Comparison of ENCODE assay signal across 18 cellular contexts in genomic region chr2:9674931-9675330, GRCh38. TPM values are rescaled to one million over a fixed set of nuclear protein-coding genes. Genes with fewer than 3 reads are reported as not detected.
A peak's percentile ranks its signal among the peaks of the same experiment; 100 is the strongest.
DNase-seq lines count a peak whose midpoint lies in the region; ATAC-seq, FAIRE-seq and TF ChIP-seq lines count a peak whose summit lies in the region.
"Had no signal": no experiment of that assay in that cellular context is flagged by ENCODE, and none has a peak within 500 bp of the region (broad histone marks: within the 10 kb centered on the region; RNA-seq: fewer than 3 reads in every experiment).

No MANE protein-coding gene starts in this region.

- H3K36me3 ChIP-seq in mammary epithelial cell (ENCODE audit: insufficient read depth, low read length) (no peaks in the 10 kb centered on the region), neuron (ENCODE audit: insufficient read depth, low read length) (no peaks in the 10 kb centered on the region), pancreas (no peaks in the 10 kb centered on the region)
- H3K36me3 ChIP-seq in CD8-positive, alpha-beta memory T cell (ENCODE audit: insufficient read depth, low read length), result no peaks in the 10 kb centered on the region

- POLR2A ChIA-PET in AG04450 (lab: Yijun Ruan, JAX), result interaction anchor here (0.8 to 1.6 kb wide), 5 partner anchors 16 to 119 kb away, joined by 3 to 9 read pairs (median 5); partner anchors contain the start of gene YWHAQ
- POLR2A ChIA-PET in CD8-positive, alpha-beta memory T cell (lab: Charles Lee), result no interaction called here

- H3K27me3 ChIP-seq in AG04450 (ENCODE audit: control insufficient read depth, insufficient read depth, low read length) (no peaks in the 10 kb centered on the region), mammary epithelial cell (ENCODE audit: insufficient read depth, low read length) (no peaks in the 10 kb centered on the region), neuron (ENCODE audit: insufficient read depth, low read length) (no peaks in the 10 kb centered on the region), pancreas (no peaks in the 10 kb centered on the region)
- H3K27me3 ChIP-seq in CD8-positive, alpha-beta memory T cell (ENCODE audit: insufficient read depth, low read length, poor library complexity, severe bottlenecking), result no peaks in the 10 kb centered on the region
- H3K27me3 ChIP-seq: body of pancreas had no signal

- H3K9me3 ChIP-seq in AG04450 (ENCODE audit: control insufficient read depth, insufficient read depth, low read length) (no peaks in the 10 kb centered on the region; the same call in 1 of the 2 replicates), mammary epithelial cell (replicated peaks; ENCODE audit: insufficient read depth, low read length) (no peaks in the 10 kb centered on the region), neuron (ENCODE audit: low read length) (no peaks in the 10 kb centered on the region), pancreas (no peaks in the 10 kb centered on the region)
- H3K9me3 ChIP-seq in CD8-positive, alpha-beta memory T cell (ENCODE audit: low read length), result no peaks in the 10 kb centered on the region
- H3K9me3 ChIP-seq: body of pancreas had no signal

- no peak for ATAC-seq in HG02840 (IDR thresholded peaks at IDR 0.05; ENCODE audit: low FRiP score, unreplicated experiment)
- no peak for ATAC-seq in pancreas
- ATAC-seq: activated naive CD4-positive, alpha-beta T cell treated with anti-CD3 and anti-CD28 coated beads, Interleukin-2, amount 50 U/mL, for 72 hours; body of pancreas; natural killer cell treated with Interleukin-12 subunit alpha and Interleukin-12 subunit beta and Interleukin-15 and Interleukin-18, amount 100 ng/mL, for 72 hours had no signal

- peaks cover 0 to 3% (median 2%) of the 10 kb centered on the region in 3 donors for H3K4me1 Mint-ChIP-seq in CD8-positive, alpha-beta memory T cell
- H3K4me1 Mint-ChIP-seq: memory B cell had no signal

- no peaks in the 10 kb centered on the region for H3K79me2 ChIP-seq in mammary epithelial cell (ENCODE audit: insufficient read depth, low read length)

- CTCF ChIA-PET in AG04450 (lab: Charles Lee) (no interaction called here), mammary epithelial cell (lab: Charles Lee; ENCODE audit: low non-redundant PET) (no interaction called here)
- CTCF ChIA-PET in CD8-positive, alpha-beta memory T cell (lab: Charles Lee), result no interaction called here

- intact Hi-C loops in mammary epithelial cell (cut with micrococcal nuclease), result loop anchor here (2.0 kb wide), 1 partner anchor 46 kb away; no protein-coding TSS in a partner anchor
- intact Hi-C loops in pancreas (cut with DNase I), result no loop called here

- in situ Hi-C loops in mammary epithelial cell (cut with MboI; ENCODE audit: low sequenced_read_pairs in 2 of 2), result no loop called here

- BruUV-seq in mammary epithelial cell (replicated peaks; lab: Mats Ljungman, UMichigan), result no TSS peak

- H3K36me3 Mint-ChIP-seq in CD8-positive, alpha-beta memory T cell, result no peaks in the 10 kb centered on the region
- H3K36me3 Mint-ChIP-seq: activated naive CD4-positive, alpha-beta T cell treated with anti-CD3 and anti-CD28 coated beads, Interleukin-2, amount 50 U/mL, for 72 hours; memory B cell; natural killer cell treated with Interleukin-12 subunit alpha and Interleukin-12 subunit beta and Interleukin-15 and Interleukin-18, amount 100 ng/mL, for 72 hours had no signal

- peak overlapping the region; percentile 55 for H3K27ac ChIP-seq in AG04450 (ENCODE audit: low read depth, low read length)
- peak overlapping the region; percentile 71 for H3K27ac ChIP-seq in mammary epithelial cell (ENCODE audit: insufficient read depth, low read depth, low read length)
- H3K27ac ChIP-seq in CD8-positive, alpha-beta memory T cell (ENCODE audit: low read depth, low read length), result no peak overlapping the region
- no peak overlapping the region for H3K27ac ChIP-seq in pancreas
- H3K27ac ChIP-seq: body of pancreas, SK-N-MC had no signal

- H3K27me3 Mint-ChIP-seq in CD8-positive, alpha-beta memory T cell, result no peaks in the 10 kb centered on the region
- H3K27me3 Mint-ChIP-seq: CD4-positive, alpha-beta T cell had no signal

- H3K9ac ChIP-seq in mammary epithelial cell (ENCODE audit: insufficient read depth, low read length), result peak overlapping the region; percentile 21

- no peaks in the 10 kb centered on the region for H3K9me3 Mint-ChIP-seq in CD8-positive, alpha-beta memory T cell
- H3K9me3 Mint-ChIP-seq: activated naive CD4-positive, alpha-beta T cell treated with anti-CD3 and anti-CD28 coated beads, Interleukin-2, amount 50 U/mL, for 72 hours; CD4-positive, alpha-beta T cell; memory B cell; natural killer cell treated with Interleukin-12 subunit alpha and Interleukin-12 subunit beta and Interleukin-15 and Interleukin-18, amount 100 ng/mL, for 72 hours had no signal

- peak overlapping the region; percentile 94 for H2AFZ ChIP-seq in mammary epithelial cell (ENCODE audit: low read depth, low read length)
- peak overlapping the region; percentile 65 for H2AFZ ChIP-seq in neuron (ENCODE audit: low read depth, low read length)

- H4K20me1 ChIP-seq in mammary epithelial cell (ENCODE audit: insufficient read depth, low read length), result no peaks in the 10 kb centered on the region

- peak overlapping the region in 1 of 8 donors; percentile 51 for H3K27ac Mint-ChIP-seq in CD8-positive, alpha-beta memory T cell
- H3K27ac Mint-ChIP-seq: activated naive CD4-positive, alpha-beta T cell treated with anti-CD3 and anti-CD28 coated beads, Interleukin-2, amount 50 U/mL, for 72 hours; CD4-positive, alpha-beta T cell; memory B cell; natural killer cell treated with Interleukin-12 subunit alpha and Interleukin-12 subunit beta and Interleukin-15 and Interleukin-18, amount 100 ng/mL, for 72 hours had no signal

- dilution Hi-C loops in mammary epithelial cell (cut with HindIII; ENCODE audit: low sequenced_read_pairs), result no loop called here

- H3K4me3 Mint-ChIP-seq in CD8-positive, alpha-beta memory T cell, result no peak overlapping the region
- H3K4me3 Mint-ChIP-seq: CD4-positive, alpha-beta T cell; memory B cell; natural killer cell treated with Interleukin-12 subunit alpha and Interleukin-12 subunit beta and Interleukin-15 and Interleukin-18, amount 100 ng/mL, for 72 hours had no signal

- DNase-seq in AG04450 (ENCODE audit: low read depth, low spot score) (no peak), NCI-H526 (lab: John Stamatoyannopoulos, UW) (peak; percentile 15 to 19), mammary epithelial cell (no peak), NCI-H2171 treated with DMSO at 0.1 percent for 48 hours (lab: John Stamatoyannopoulos, UW) (no peak), pancreas (no peak)
- no peak for DNase-seq in CD8-positive, alpha-beta memory T cell
- DNase-seq: activated CD4-positive, alpha-beta T cell treated with anti-CD3 and anti-CD28 coated beads for 1 hour; body of pancreas; CD4-positive, alpha-beta T cell; DND-41 had no signal

- peaks cover 26% of the 10 kb centered on the region for H3K4me1 ChIP-seq in mammary epithelial cell (ENCODE audit: insufficient read depth, low read length)
- H3K4me1 ChIP-seq in neuron (ENCODE audit: insufficient read depth, low read length), result peaks cover 16% of the 10 kb centered on the region
- H3K4me1 ChIP-seq in CD8-positive, alpha-beta memory T cell (ENCODE audit: insufficient read depth, low read length), result no peaks in the 10 kb centered on the region
- no peaks in the 10 kb centered on the region for H3K4me1 ChIP-seq in pancreas
- H3K4me1 ChIP-seq: body of pancreas had no signal

- H3K4me3 ChIP-seq in AG04450 (ENCODE audit: low read depth, low read length) (no peak overlapping the region), mammary epithelial cell (replicated peaks in 1 of 3; ENCODE audit: insufficient read depth in 1 of 3, low read depth in 2 of 3, low read length in 3 of 3) (no peak overlapping the region), neuron (ENCODE audit: low read length) (no peak overlapping the region), pancreas (no peak overlapping the region)
- H3K4me3 ChIP-seq in CD8-positive, alpha-beta memory T cell (ENCODE audit: low read length), result no peak overlapping the region
- H3K4me3 ChIP-seq: body of pancreas, SK-N-MC had no signal

- no peak for FAIRE-seq in pancreas (lab: Jason Lieb, UNC)
- FAIRE-seq: endometrium, frontal cortex had no signal

- 53% methylated on average over 5 of the region's 5 CpGs for WGBS in mammary epithelial cell (ENCODE audit: low coverage, missing lambda C conversion rate)
- 83 to 89% methylated on average over 5 of the region's 5 CpGs for WGBS in pancreas, 2 donors

- TF ChIP-seq CTCF in AG04450 (IDR thresholded peaks at IDR 0.05; ENCODE audit: low read depth, low read length) (no peak), mammary epithelial cell (conservative IDR thresholded peaks at IDR 0.05 in 1 of 2, IDR thresholded peaks at IDR 0.05 in 1 of 2; ENCODE audit: extremely low read depth in 1 of 2, insufficient read depth in 1 of 2, low read depth in 1 of 2, low read length in 2 of 2) (no peak), pancreas (IDR thresholded peaks at IDR 0.05) (no peak)

- peak overlapping the region; percentile 80 for H3K4me2 ChIP-seq in mammary epithelial cell (ENCODE audit: insufficient read depth, low read depth, low read length)

RNA-seq across cellular contexts. Expression of gene YWHAQ, which starts 44.1 kb away (rescaled TPM):
- polyA plus RNA-seq in AG04450 (2011; rRNA removed) (509 and 624 TPM in 2 replicates), mammary epithelial cell (411 TPM), pancreas (100 to 1,000 TPM in 1 of 2 donors, 10 to 100 TPM in 1; 70.1 to 131 TPM)
- polyA minus RNA-seq in AG04450 (2011; rRNA and poly(A)+ RNA removed), result 272 and 412 TPM in 2 replicates
- total RNA-seq in mammary epithelial cell (100 to 1,000 TPM; 326 to 442 TPM), pancreas (100 to 1,000 TPM; 127 to 170 (median 161) TPM)
- polyA minus RNA-seq in mammary epithelial cell, result 469 TPM
- total RNA-seq in CD8-positive, alpha-beta memory T cell, result 100 to 1,000 TPM; 560 to 565 TPM
- polyA plus RNA-seq in CD8-positive, alpha-beta memory T cell, result 358 TPM

Comparison
In these comparisons a context has a peak if more than half of its experiments do, and no peak if none do; other contexts are left out.
1. DNase-seq: peak in NCI-H526 (2 of 2); none in AG04450 (single experiment), mammary epithelial cell (single experiment), CD8-positive, alpha-beta memory T cell (0 of 5), NCI-H2171 treated with DMSO at 0.1 percent for 48 hours (single experiment) and pancreas (0 of 6).
2. H3K27ac ChIP-seq: peak in AG04450 (single experiment) and mammary epithelial cell (single experiment); none in CD8-positive, alpha-beta memory T cell (single experiment) and pancreas (0 of 4).